In the genomic region with DNA sequence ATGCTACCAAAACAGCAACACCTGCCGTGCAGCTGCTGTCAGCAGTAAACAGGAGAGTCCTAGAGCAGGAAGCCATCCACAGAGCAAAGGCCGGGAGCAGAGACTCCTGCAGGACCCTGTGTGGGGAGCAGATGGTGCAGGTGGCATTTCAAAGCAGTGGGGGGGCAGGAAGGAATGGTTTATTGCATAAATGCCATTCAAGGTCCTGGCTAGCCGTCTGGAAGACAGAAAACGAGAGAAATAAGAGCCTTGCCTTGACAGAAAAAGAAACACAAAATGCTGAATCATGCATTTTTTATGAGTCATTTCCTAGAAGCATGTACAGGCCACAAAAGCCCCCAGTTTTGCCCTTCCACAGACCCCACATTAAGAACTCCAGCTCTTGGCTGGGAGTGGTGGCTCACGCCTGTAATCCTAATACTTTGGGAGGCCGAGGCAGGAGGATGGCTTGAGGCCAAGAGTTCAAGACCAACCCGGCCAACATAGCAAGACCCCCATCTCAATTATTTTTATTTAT, we compare ENCODE assay signal across 8 cellular contexts. TPM values are rescaled to one million over a fixed set of nuclear protein-coding genes. Genes with fewer than 3 reads are reported as not detected.
A peak's percentile ranks its signal among the peaks of the same experiment; 100 is the strongest.
DNase-seq lines count a peak whose midpoint lies in the region; ATAC-seq and TF ChIP-seq lines count a peak whose summit lies in the region.

No MANE protein-coding gene starts in this region.

- CTCF ChIA-PET in WTC11 (lab: Charles Lee) = interaction anchor here (2.9 kb wide), 1 partner anchor 10 kb away, joined by 17 read pairs; no protein-coding TSS in a partner anchor

- peak overlapping the region; percentile 66 for H3K27ac Mint-ChIP-seq in WTC11

- H3K36me3 Mint-ChIP-seq in WTC11 = no peaks in the 10 kb centered on the region; the same call in 1 of the 2 replicates

- intact Hi-C loops in mucosa of descending colon (cut with DNase I, micrococcal nuclease) = no loop called here
- intact Hi-C loops in lower lobe of right lung (cut with DNase I) = no loop called here

- no peaks in the 10 kb centered on the region for H3K9me2 ChIP-seq in MM.1S (replicated peaks; ENCODE audit: insufficient read depth, low read length)

- peak overlapping the region; percentile 15; the same call in 1 of the 2 replicates for H3K4me3 ChIP-seq in MM.1S (ENCODE audit: low read length)
- H3K4me3 ChIP-seq in mucosa of descending colon = no peak overlapping the region
- no peak overlapping the region for H3K4me3 ChIP-seq in lower lobe of right lung

- no peaks in the 10 kb centered on the region for H4K20me1 ChIP-seq in MM.1S (ENCODE audit: insufficient read depth, low read length)

- H3K27me3 ChIP-seq in MM.1S (replicated peaks; ENCODE audit: insufficient read depth, low read length) (no peaks in the 10 kb centered on the region), lower lobe of right lung (ENCODE audit: low read depth) (no peaks in the 10 kb centered on the region)

- peak overlapping the region; percentile 61 for H3K4me2 ChIP-seq in MM.1S (ENCODE audit: low read depth, low read length)

- peaks cover 19% of the 10 kb centered on the region for H3K27me3 Mint-ChIP-seq in WTC11 (ENCODE audit: low read depth)

- no peaks in the 10 kb centered on the region for H3K9me3 Mint-ChIP-seq in WTC11

- H3K4me3 Mint-ChIP-seq in WTC11 = no peak overlapping the region

- H3F3A ChIP-seq in MM.1S (ENCODE audit: insufficient read depth, low read length) = peaks cover 7% of the 10 kb centered on the region

- peaks cover 12% of the 10 kb centered on the region for H3K4me1 ChIP-seq in MM.1S (ENCODE audit: low read length)
- H3K4me1 ChIP-seq in mucosa of descending colon (ENCODE audit: low read depth) = no peaks in the 10 kb centered on the region
- peaks cover 5% of the 10 kb centered on the region for H3K4me1 ChIP-seq in lower lobe of right lung

- peak overlapping the region; percentile 79 for H3K27ac ChIP-seq in MM.1S (ENCODE audit: low read length)
- H3K27ac ChIP-seq in lower lobe of right lung = no peak overlapping the region

- H3K4me1 Mint-ChIP-seq in WTC11 = peaks cover 19% of the 10 kb centered on the region

- H3K9me3 ChIP-seq in MM.1S (replicated peaks; ENCODE audit: insufficient read depth, low read length) (no peaks in the 10 kb centered on the region), mucosa of descending colon (no peaks in the 10 kb centered on the region), lower lobe of right lung (no peaks in the 10 kb centered on the region)

- H3K79me2 ChIP-seq in MM.1S (ENCODE audit: low read length) = no peaks in the 10 kb centered on the region

- DNase-seq in EL (peak; percentile 68), MM.1S (peak; percentile 82), WTC11 (ENCODE audit: low spot score) (no peak), mucosa of descending colon (peak in 1 of 3 donors; percentile 31), lower lobe of right lung (no peak), NCI-H1436 (lab: John Stamatoyannopoulos, UW) (no peak)
- DNase-seq in stimulated activated CD4-positive, alpha-beta T cell treated with anti-CD3 and anti-CD28 coated beads, Interleukin-4, amount 100 ng/mL, for 24 hours = no peak

- H3K9ac ChIP-seq in MM.1S (ENCODE audit: low read length) = peak overlapping the region; percentile 38

- POLR2A ChIA-PET in WTC11 (lab: Charles Lee) = no interaction called here

- ATAC-seq in WTC11 = peak; percentile 55; the same call in 1 of the 2 replicates
- peak; percentile 78 for ATAC-seq in mucosa of descending colon
- no peak for ATAC-seq in lower lobe of right lung
- ATAC-seq in HG03280 (IDR thresholded peaks at IDR 0.05; ENCODE audit: unreplicated experiment) = no peak

- peak overlapping the region; percentile 87 for H2AFZ ChIP-seq in MM.1S (ENCODE audit: low read length)

- no peaks in the 10 kb centered on the region for H3K36me3 ChIP-seq in MM.1S (replicated peaks; ENCODE audit: insufficient read depth, low read length)
- no peaks in the 10 kb centered on the region for H3K36me3 ChIP-seq in mucosa of descending colon (ENCODE audit: low read depth)
- H3K36me3 ChIP-seq in lower lobe of right lung = no peaks in the 10 kb centered on the region

- no peak for TF ChIP-seq CTCF in MM.1S (IDR thresholded peaks at IDR 0.05; ENCODE audit: low read length)
- no peak for TF ChIP-seq CTCF in WTC11 (IDR thresholded peaks at IDR 0.05)
- TF ChIP-seq CTCF in mucosa of descending colon (IDR thresholded peaks at IDR 0.05) = no peak
- no peak for TF ChIP-seq CTCF in lower lobe of right lung (IDR thresholded peaks at IDR 0.05)

TF ChIP-seq in WTC11, 78 proteins besides CTCF, POLR2A, EP300 and RAD21:
- TF ChIP-seq ZNF121 (CRISPR knock-in tag; IDR thresholded peaks at IDR 0.05) (peak; percentile 86), ESRRA (CRISPR knock-in tag; IDR thresholded peaks at IDR 0.05; ENCODE audit: borderline replicate concordance) (no peak)

RNA-seq across cellular contexts. Expression of a gene that starts 5.4 kb away (rescaled TPM):
- total RNA-seq in WTC11 (2021) (0.16 to 0.39 TPM (median 0.25 TPM) in 3 replicates), mucosa of descending colon (under 1 TPM; 0.16 to 0.24 (median 0.20) TPM), lower lobe of right lung (0.21 TPM)

RNA-seq across cellular contexts. Expression of a gene that starts 17.1 kb away (rescaled TPM):
- total RNA-seq in WTC11 (2021) (50.2 to 60.7 TPM (median 56.6 TPM) in 3 replicates), mucosa of descending colon (10 to 100 TPM; 33.2 to 67.1 (median 43.7) TPM), lower lobe of right lung (47.4 TPM)

RNA-seq across cellular contexts. Expression of a gene that starts 27.4 kb away (rescaled TPM):
- total RNA-seq in WTC11 (2021) (34.4 to 42.7 TPM (median 38.8 TPM) in 3 replicates), mucosa of descending colon (100 to 1,000 TPM in 1 of 3 donors, 10 to 100 TPM in 2; 23.9 to 123 (median 33.9) TPM), lower lobe of right lung (42.6 TPM)

RNA-seq across cellular contexts. Expression of a gene that starts 40.6 kb away (rescaled TPM):
- total RNA-seq in WTC11 (2021) = 26.0 to 37.0 TPM (median 36.5 TPM) in 3 replicates
- 10 to 100 TPM in 2 of 3 donors, 1 to 10 TPM in 1; 9.6 to 35.6 (median 11.1) TPM for total RNA-seq in mucosa of descending colon
- 16.8 TPM for total RNA-seq in lower lobe of right lung

RNA-seq across cellular contexts. Expression of a gene that starts 53.2 kb away (rescaled TPM):
- total RNA-seq in WTC11 (2021) = 105 to 111 TPM (median 106 TPM) in 3 replicates
- 10 to 100 TPM; 61.1 to 67.4 (median 65.9) TPM for total RNA-seq in mucosa of descending colon
- 73.1 TPM for total RNA-seq in lower lobe of right lung

Comparison
In these comparisons a context has a peak if more than half of its experiments do, and no peak if none do; other contexts are left out.
1. DNase-seq: peak in EL (single experiment) and MM.1S (single experiment); none in WTC11 (single experiment), lower lobe of right lung (single experiment), NCI-H1436 (single experiment) and stimulated activated CD4-positive, alpha-beta T cell treated with anti-CD3 and anti-CD28 coated beads, Interleukin-4, amount 100 ng/mL, for 24 hours (single experiment).
2. ATAC-seq: peak in WTC11 (single experiment) and mucosa of descending colon (single experiment); none in lower lobe of right lung (0 of 2) and HG03280 (single experiment).